22 cellular contexts compared by ENCODE assay signal in genomic region chr21:29580886-29581285, GRCh38.
DNase-seq lines count a peak whose midpoint lies in the region; ATAC-seq, FAIRE-seq and TF ChIP-seq lines count a peak whose summit lies in the region.
"Had no signal": no experiment of that assay in that cellular context is flagged by ENCODE, and none has a peak within 500 bp of the region (broad histone marks: within the 10 kb centered on the region; RNA-seq: fewer than 3 reads in every experiment).

No MANE protein-coding gene starts in this region.

- H3K4me3 Mint-ChIP-seq in activated naive CD8-positive, alpha-beta T cell treated with anti-CD3 and anti-CD28 coated beads, Interleukin-2, amount 50 U/mL, for 24 hours: no peak overlapping the region
- H3K4me3 Mint-ChIP-seq: B cell; CD4-positive, CD25-positive, alpha-beta regulatory T cell; CD8-positive, alpha-beta T cell; HFFc6 had no signal

- peak overlapping the region; percentile 56 to 65 for H3K4me3 ChIP-seq in duodenal mucosa (ENCODE audit: low read depth in 1 of 2, low read length in 2 of 2)
- H3K4me3 ChIP-seq in kidney (ENCODE audit: low read length in 2 of 2): peak overlapping the region; percentile 43 to 51
- H3K4me3 ChIP-seq: BLaER1 had no signal

- H3K36me3 ChIP-seq in duodenal mucosa (ENCODE audit: control insufficient read depth in 1 of 2, insufficient read depth in 2 of 2, low read length in 2 of 2): no peaks in the 10 kb centered on the region
- no peaks in the 10 kb centered on the region for H3K36me3 ChIP-seq in kidney (ENCODE audit: control insufficient read depth in 1 of 2, insufficient read depth in 2 of 2, low read length in 2 of 2)
- H3K36me3 ChIP-seq: BLaER1 had no signal

- no peak for TF ChIP-seq CTCF in kidney (IDR thresholded peaks at IDR 0.05; ENCODE audit: borderline replicate concordance, extremely low read depth, insufficient read depth)

- no peaks in the 10 kb centered on the region for H3K9me3 Mint-ChIP-seq in activated naive CD8-positive, alpha-beta T cell treated with anti-CD3 and anti-CD28 coated beads, Interleukin-2, amount 50 U/mL, for 24 hours
- H3K9me3 Mint-ChIP-seq: CD4-positive, CD25-positive, alpha-beta regulatory T cell; CD8-positive, alpha-beta T cell; HFFc6 had no signal

- no peaks in the 10 kb centered on the region for H3K27me3 Mint-ChIP-seq in activated naive CD8-positive, alpha-beta T cell treated with anti-CD3 and anti-CD28 coated beads, Interleukin-2, amount 50 U/mL, for 24 hours
- H3K27me3 Mint-ChIP-seq: B cell; CD4-positive, CD25-positive, alpha-beta regulatory T cell had no signal

- ATAC-seq in HG03469 (IDR thresholded peaks at IDR 0.05; ENCODE audit: unreplicated experiment): no peak
- no peak for ATAC-seq in activated naive CD8-positive, alpha-beta T cell treated with anti-CD3 and anti-CD28 coated beads, Interleukin-2, amount 50 U/mL, for 24 hours
- ATAC-seq: CD8-positive, alpha-beta T cell; HCT116 had no signal

- no peak overlapping the region for H3K27ac Mint-ChIP-seq in activated naive CD8-positive, alpha-beta T cell treated with anti-CD3 and anti-CD28 coated beads, Interleukin-2, amount 50 U/mL, for 24 hours
- H3K27ac Mint-ChIP-seq: B cell; CD4-positive, CD25-positive, alpha-beta regulatory T cell; CD8-positive, alpha-beta T cell; HFFc6 had no signal

- no peak overlapping the region for H3K9ac ChIP-seq in duodenal mucosa (ENCODE audit: low read depth in 1 of 2, low read length in 2 of 2)
- no peak overlapping the region for H3K9ac ChIP-seq in kidney (ENCODE audit: low read length in 2 of 2)
- H3K9ac ChIP-seq: BLaER1 had no signal

- intact Hi-C loops in kidney (cut with DNase I): no loop called here

- peak; percentile 5 for DNase-seq in NCI-H82 (lab: John Stamatoyannopoulos, UW)
- DNase-seq in NCI-H82 treated with DMSO at 0.1 percent for 48 hours (lab: John Stamatoyannopoulos, UW; ENCODE audit: unreplicated experiment): no peak
- DNase-seq in kidney: no peak
- no peak for DNase-seq in activated naive CD8-positive, alpha-beta T cell treated with anti-CD3 and anti-CD28 coated beads, Interleukin-2, amount 50 U/mL, for 24 hours
- DNase-seq: CD8-positive, alpha-beta T cell; DMS153; DND-41; GOT3; H7; HFFc6 had no signal

- peaks cover 4 to 17% of the 10 kb centered on the region in 2 donors for H3K4me1 ChIP-seq in duodenal mucosa (ENCODE audit: control insufficient read depth in 1 of 2, insufficient read depth in 2 of 2, low read length in 2 of 2)
- H3K4me1 ChIP-seq in kidney (ENCODE audit: control insufficient read depth in 1 of 2, insufficient read depth in 1 of 2, low read depth in 1 of 2, low read length in 2 of 2): peaks cover 5% of the 10 kb centered on the region in 2 donors
- H3K4me1 ChIP-seq: BLaER1 had no signal

- no peaks in the 10 kb centered on the region for H3K36me3 Mint-ChIP-seq in activated naive CD8-positive, alpha-beta T cell treated with anti-CD3 and anti-CD28 coated beads, Interleukin-2, amount 50 U/mL, for 24 hours (ENCODE audit: low read depth)
- H3K36me3 Mint-ChIP-seq: CD8-positive, alpha-beta T cell had no signal

- H3K27ac ChIP-seq in duodenal mucosa (ENCODE audit: low read depth, low read length) (no peak overlapping the region), kidney (ENCODE audit: low read depth in 2 of 2, low read length in 2 of 2) (peak overlapping the region; percentile 36 to 44)
- H3K27ac ChIP-seq: 22Rv1, BLaER1, C4-2B had no signal

- no peaks in the 10 kb centered on the region for H3K4me1 Mint-ChIP-seq in activated naive CD8-positive, alpha-beta T cell treated with anti-CD3 and anti-CD28 coated beads, Interleukin-2, amount 50 U/mL, for 24 hours
- H3K4me1 Mint-ChIP-seq: B cell had no signal

- FAIRE-seq in kidney (lab: Jason Lieb, UNC): no peak
- FAIRE-seq: A204.1, G401.6, GM12892 had no signal

- H3K9me3 ChIP-seq in duodenal mucosa (ENCODE audit: control insufficient read depth in 1 of 2, low read length in 2 of 2) (no peaks in the 10 kb centered on the region), kidney (ENCODE audit: control insufficient read depth in 1 of 2, low read length in 2 of 2) (no peaks in the 10 kb centered on the region)
- H3K9me3 ChIP-seq: BLaER1, Caco-2 had no signal

- H3K27me3 ChIP-seq in duodenal mucosa (ENCODE audit: control insufficient read depth in 1 of 2, insufficient read depth in 2 of 2, low read length in 2 of 2): no peaks in the 10 kb centered on the region
- H3K27me3 ChIP-seq: BLaER1 had no signal
